Comparison of ENCODE assay signal across 14 cellular contexts in genomic region chr5:140143521-140144258, GRCh38. TPM values are rescaled to one million over a fixed set of nuclear protein-coding genes. Genes with fewer than 3 reads are reported as not detected.
DNase-seq lines count a peak whose midpoint lies in the region; ATAC-seq, FAIRE-seq and TF ChIP-seq lines count a peak whose summit lies in the region.
"Had no signal": no experiment of that assay in that cellular context is flagged by ENCODE, and none has a peak within 500 bp of the region (broad histone marks: within the 10 kb centered on the region; RNA-seq: fewer than 3 reads in every experiment).

No MANE protein-coding gene starts in this region.

- TF ChIP-seq POLR2A in GM12878 (IDR thresholded peaks at IDR 0.05; ENCODE audit: low read depth, low read length) = no peak

- H3K4me3 ChIP-seq in GM12878 = no peak overlapping the region
- H3K4me3 ChIP-seq: A549, spleen, vagina had no signal

- H4K20me1 ChIP-seq in GM12878 (ENCODE audit: control insufficient read depth, insufficient read depth) = peaks cover 4% of the 10 kb centered on the region; the same call in 1 of the 2 replicates

- H3K4me2 ChIP-seq in GM12878 (ENCODE audit: control insufficient read depth, insufficient read depth) = no peak overlapping the region
- H3K4me2 ChIP-seq: A549 had no signal

- no peaks in the 10 kb centered on the region for H3K9me3 Mint-ChIP-seq in activated T-cell treated with anti-CD3 and anti-CD28 coated beads, Interleukin-2, amount 50 U/mL, for 4 hours
- H3K9me3 Mint-ChIP-seq in activated T-cell treated with anti-CD3 and anti-CD28 coated beads, Interleukin-2, amount 50 U/mL, for 24 hours = no peaks in the 10 kb centered on the region
- H3K9me3 Mint-ChIP-seq: IgD-negative memory B cell had no signal

- TF ChIP-seq CTCF in GM12878 (IDR thresholded peaks at IDR 0.05 in 2 of 3, conservative IDR thresholded peaks at IDR 0.05 in 1 of 3; ENCODE audit: control insufficient read depth in 2 of 3, extremely low read depth in 1 of 3, insufficient read depth in 1 of 3, low read depth in 3 of 3, low read length in 3 of 3) = no peak

- no peak for FAIRE-seq in GM12878 (lab: Jason Lieb, UNC)
- FAIRE-seq: A549 had no signal

- H3K9ac ChIP-seq in GM12878 (ENCODE audit: control insufficient read depth, insufficient read depth, low read length) = no peak overlapping the region

- RAD21 ChIA-PET in GM12878 (lab: Charles Lee; ENCODE audit: unreplicated experiment) = interaction anchor here (0.7 to 2.8 kb wide), 22 partner anchors 9 to 369 kb away, joined by 3 to 64 read pairs (median 4); no protein-coding TSS in a partner anchor

- H3K36me3 Mint-ChIP-seq in activated T-cell treated with anti-CD3 and anti-CD28 coated beads, Interleukin-2, amount 50 U/mL, for 4 hours (ENCODE audit: insufficient read depth) = no peaks in the 10 kb centered on the region
- no peaks in the 10 kb centered on the region for H3K36me3 Mint-ChIP-seq in activated T-cell treated with anti-CD3 and anti-CD28 coated beads, Interleukin-2, amount 50 U/mL, for 24 hours (ENCODE audit: low read depth)

- no peak overlapping the region for H3K27ac ChIP-seq in GM12878 (ENCODE audit: control insufficient read depth, insufficient read depth)
- H3K27ac ChIP-seq: A549, HL-60, spleen, vagina had no signal

- no peak overlapping the region for H3K27ac Mint-ChIP-seq in activated T-cell treated with anti-CD3 and anti-CD28 coated beads, Interleukin-2, amount 50 U/mL, for 24 hours

- peaks cover 11% of the 10 kb centered on the region for H3K4me1 Mint-ChIP-seq in activated T-cell treated with anti-CD3 and anti-CD28 coated beads, Interleukin-2, amount 50 U/mL, for 4 hours (ENCODE audit: low read depth)
- peaks cover 22% of the 10 kb centered on the region for H3K4me1 Mint-ChIP-seq in activated T-cell treated with anti-CD3 and anti-CD28 coated beads, Interleukin-2, amount 50 U/mL, for 24 hours (ENCODE audit: low read depth)

- TF ChIP-seq RAD21 in GM12878 (IDR thresholded peaks at IDR 0.05; ENCODE audit: insufficient read depth, low read depth, low read length) = no peak

- peaks cover 6% of the 10 kb centered on the region; the same call in 1 of the 2 replicates for H3K4me1 ChIP-seq in GM12878 (ENCODE audit: control insufficient read depth, insufficient read depth, low read length)

- POLR2A ChIA-PET in GM12878 (lab: Charles Lee) = interaction anchor here (0.6 to 1.2 kb wide), 5 partner anchors 9 to 539 kb away, joined by 3 read pairs; no protein-coding TSS in a partner anchor

- intact Hi-C loops in GM12878 (cut with micrococcal nuclease; ENCODE audit: unreplicated experiment) = loop anchor here (1.0 to 2.0 kb wide), 2 partner anchors 27 to 68 kb away; no protein-coding TSS in a partner anchor

- no peaks in the 10 kb centered on the region for H3K9me3 ChIP-seq in GM12878 (replicated peaks; ENCODE audit: control insufficient read depth, insufficient read depth, low read length)
- H3K9me3 ChIP-seq: A549, spleen, vagina had no signal

- 68% methylated on average over 3 of the region's 3 CpGs for WGBS in GM12878 (ENCODE audit: insufficient coverage, insufficient replicate concordance, low lambda C conversion rate, missing lambda C conversion rate)

- SMC1A ChIA-PET in GM12878 (lab: Charles Lee; ENCODE audit: uncharacterized antibody, unreplicated experiment) = interaction anchor here (0.8 to 4.6 kb wide), 18 partner anchors 8 to 174 kb away, joined by 3 to 66 read pairs (median 5); no protein-coding TSS in a partner anchor

- BruUV-seq in GM12878 (replicated peaks; lab: Mats Ljungman, UMichigan) = no TSS peak

- no peaks in the 10 kb centered on the region for H3K36me3 ChIP-seq in GM12878 (ENCODE audit: control insufficient read depth in 2 of 2, insufficient read depth in 2 of 2, low read length in 1 of 2)
- H3K36me3 ChIP-seq: spleen, vagina had no signal

- DNase-seq in activated T-cell treated with anti-CD3 and anti-CD28 coated beads, Interleukin-2, amount 50 U/mL, for 4 hours = no peak
- DNase-seq in activated T-cell treated with anti-CD3 and anti-CD28 coated beads, Interleukin-2, amount 50 U/mL, for 24 hours = no peak
- DNase-seq in GM12878 (ENCODE audit: low read depth, low spot score) = no peak
- peak; percentile 39 for DNase-seq in retina
- no peak for DNase-seq in HK-2 (ENCODE audit: unreplicated experiment)
- no peak for DNase-seq in Kasumi-1 (lab: John Stamatoyannopoulos, UW)
- DNase-seq in amygdala (lab: John Stamatoyannopoulos, UW) = no peak
- DNase-seq: NCI-H187 treated with DMSO at 0.1 percent for 48 hours had no signal

- peaks cover 6% of the 10 kb centered on the region in 2 experiments; a peak in 3 of 4 replicates for H3K27me3 ChIP-seq in GM12878 (replicated peaks in 1 of 2; ENCODE audit: control insufficient read depth in 2 of 2, insufficient read depth in 2 of 2, low read length in 1 of 2)
- H3K27me3 ChIP-seq: vagina had no signal

- peaks cover 20% of the 10 kb centered on the region for H3K27me3 Mint-ChIP-seq in activated T-cell treated with anti-CD3 and anti-CD28 coated beads, Interleukin-2, amount 50 U/mL, for 4 hours (ENCODE audit: low read depth)
- H3K27me3 Mint-ChIP-seq in activated T-cell treated with anti-CD3 and anti-CD28 coated beads, Interleukin-2, amount 50 U/mL, for 24 hours = peaks cover 25% of the 10 kb centered on the region

- CTCF ChIA-PET in GM12878 (lab: Yijun Ruan, JAX) = interaction anchor here (0.6 to 19.8 kb wide), 42 partner anchors 10 to 426 kb away, joined by 3 to 353 read pairs (median 4); partner anchors contain the start of genes NRG2 and PURA

- in situ Hi-C loops in GM12878 (cut with MboI) = no loop called here

- H3K79me2 ChIP-seq in GM12878 (ENCODE audit: control insufficient read depth, insufficient read depth, low read length) = no peaks in the 10 kb centered on the region

- no peak for TF ChIP-seq EP300 in GM12878 (IDR thresholded peaks at IDR 0.05; ENCODE audit: borderline replicate concordance in 1 of 2, control insufficient read depth in 1 of 2, low read depth in 2 of 2, low read length in 2 of 2)

- H3K4me3 Mint-ChIP-seq in activated T-cell treated with anti-CD3 and anti-CD28 coated beads, Interleukin-2, amount 50 U/mL, for 4 hours = no peak overlapping the region
- no peak overlapping the region for H3K4me3 Mint-ChIP-seq in activated T-cell treated with anti-CD3 and anti-CD28 coated beads, Interleukin-2, amount 50 U/mL, for 24 hours

- no peak overlapping the region for H2AFZ ChIP-seq in GM12878 (ENCODE audit: control insufficient read depth, low read depth, low read length)

- peak; percentile 6 to 16 for ATAC-seq in activated T-cell treated with anti-CD3 and anti-CD28 coated beads, Interleukin-2, amount 50 U/mL, for 4 hours
- ATAC-seq in HG02678 (IDR thresholded peaks at IDR 0.05; ENCODE audit: unreplicated experiment) (peak; percentile 7), GM12878 (peak; percentile 7)

RNA-seq across cellular contexts. Expression of gene IGIP, which starts 18.0 kb away (rescaled TPM):
- 1 to 10 TPM; 1.0 to 1.8 (median 1.5) TPM for total RNA-seq in activated T-cell treated with anti-CD3 and anti-CD28 coated beads, Interleukin-2, amount 50 U/mL, for 4 hours
- 5.8 and 6.6 TPM in 2 replicates for total RNA-seq in GM12878 (2013; cell fraction: nucleolus; rRNA removed)
- total RNA-seq in GM12878 (2014; rRNA removed) (2.4 and 2.7 TPM in 2 replicates), GM12878 (2014; rRNA removed; fragmentation: Illumina TruSeq; extraction: Trizol) (2.5 and 3.4 TPM in 2 replicates), GM12878 (2021) (2.7 and 3.1 TPM in 2 replicates)
- 1.1 TPM for polyA plus RNA-seq in GM12878 (2011; ENCODE audit: low read depth)
- polyA plus RNA-seq in GM12878 (2011; rRNA removed) (2.7 and 3.7 TPM in 2 replicates), GM12878 (2014; fragmentation: Illumina TruSeq; extraction: Trizol) (3.3 and 3.6 TPM in 2 replicates), GM12878 (2014; fragmentation: Nextera tagmentation; extraction: Ambion mirVana) (1 to 10 TPM in 1 of 2 experiments, under 1 TPM in 1; 0.58 to 1.2 TPM), GM12878 (2014; rRNA removed) (1.4 TPM in 2 replicates), GM12878 (2016; fragmentation: Nextera tagmentation; extraction: Ambion mirVana) (under 1 TPM; 0.64 to 0.72 TPM)
- polyA plus RNA-seq in GM12878 (2011; cell fraction: cytosol; rRNA removed) = 0.84 and 0.94 TPM in 2 replicates
- polyA plus RNA-seq in GM12878 (2011; cell fraction: nucleus; rRNA removed) = 3.7 and 4.6 TPM in 2 replicates
- 1.1 and 2.9 TPM in 2 replicates for polyA plus RNA-seq in GM12878 (2012)
- 1.8 and 2.5 TPM in 2 replicates for polyA minus RNA-seq in GM12878 (2011; rRNA and poly(A)+ RNA removed)
- 0.53 and 0.73 TPM in 2 replicates for polyA minus RNA-seq in GM12878 (2011; cell fraction: cytosol; rRNA and poly(A)+ RNA removed)
- polyA minus RNA-seq in GM12878 (2011; cell fraction: nucleus; rRNA and poly(A)+ RNA removed) = 2.5 and 4.2 TPM in 2 replicates

RNA-seq across cellular contexts. Expression of gene PURA, which starts 29.8 kb away (rescaled TPM):
- 1 to 10 TPM; 9.8 to 9.9 (median 9.8) TPM for total RNA-seq in activated T-cell treated with anti-CD3 and anti-CD28 coated beads, Interleukin-2, amount 50 U/mL, for 4 hours
- total RNA-seq in GM12878 (2013; cell fraction: nucleolus; rRNA removed) = 17.7 and 18.3 TPM in 2 replicates
- total RNA-seq in GM12878 (2014; rRNA removed) (11.7 and 11.9 TPM in 2 replicates), GM12878 (2014; rRNA removed; fragmentation: Illumina TruSeq; extraction: Trizol) (6.3 and 6.9 TPM in 2 replicates), GM12878 (2021) (11.8 TPM in 2 replicates)
- 0.76 TPM for polyA plus RNA-seq in GM12878 (2011; ENCODE audit: low read depth)
- polyA plus RNA-seq in GM12878 (2011; rRNA removed) (4.9 and 6.8 TPM in 2 replicates), GM12878 (2014; fragmentation: Illumina TruSeq; extraction: Trizol) (6.7 and 7.8 TPM in 2 replicates), GM12878 (2014; fragmentation: Nextera tagmentation; extraction: Ambion mirVana) (1 to 10 TPM; 3.7 to 4.1 TPM), GM12878 (2014; rRNA removed) (5.9 and 7.5 TPM in 2 replicates), GM12878 (2016; fragmentation: Nextera tagmentation; extraction: Ambion mirVana) (1 to 10 TPM; 3.3 to 5.6 TPM)
- polyA plus RNA-seq in GM12878 (2011; cell fraction: cytosol; rRNA removed) = 2.0 and 2.1 TPM in 2 replicates
- 4.1 and 5.4 TPM in 2 replicates for polyA plus RNA-seq in GM12878 (2011; cell fraction: nucleus; rRNA removed)
- 2.4 and 4.8 TPM in 2 replicates for polyA plus RNA-seq in GM12878 (2012)
- 4.6 and 4.9 TPM in 2 replicates for polyA minus RNA-seq in GM12878 (2011; rRNA and poly(A)+ RNA removed)
- 3.6 and 4.1 TPM in 2 replicates for polyA minus RNA-seq in GM12878 (2011; cell fraction: cytosol; rRNA and poly(A)+ RNA removed)
- 7.7 and 13.3 TPM in 2 replicates for polyA minus RNA-seq in GM12878 (2011; cell fraction: nucleus; rRNA and poly(A)+ RNA removed)

RNA-seq across cellular contexts. Expression of gene CYSTM1, which starts 31.3 kb away (rescaled TPM):
- 10 to 100 TPM; 16.4 to 20.0 (median 17.6) TPM for total RNA-seq in activated T-cell treated with anti-CD3 and anti-CD28 coated beads, Interleukin-2, amount 50 U/mL, for 4 hours
- total RNA-seq in GM12878 (2013; cell fraction: nucleolus; rRNA removed) = 34.5 and 44.8 TPM in 2 replicates
- total RNA-seq in GM12878 (2014; rRNA removed) = 97.8 and 105 TPM in 2 replicates
- 81.4 and 90.2 TPM in 2 replicates for total RNA-seq in GM12878 (2014; rRNA removed; fragmentation: Illumina TruSeq; extraction: Trizol)
- 52.7 and 59.8 TPM in 2 replicates for total RNA-seq in GM12878 (2021)
- 17.8 TPM for polyA plus RNA-seq in GM12878 (2011; ENCODE audit: low read depth)
- 91.3 and 120 TPM in 2 replicates for polyA plus RNA-seq in GM12878 (2011; rRNA removed)
- polyA plus RNA-seq in GM12878 (2011; cell fraction: cytosol; rRNA removed) = 134 and 170 TPM in 2 replicates
- 71.6 and 92.3 TPM in 2 replicates for polyA plus RNA-seq in GM12878 (2011; cell fraction: nucleus; rRNA removed)
- 43.8 and 51.9 TPM in 2 replicates for polyA plus RNA-seq in GM12878 (2012)
- 71.3 and 92.5 TPM in 2 replicates for polyA plus RNA-seq in GM12878 (2014; fragmentation: Illumina TruSeq; extraction: Trizol)
- polyA plus RNA-seq in GM12878 (2014; fragmentation: Nextera tagmentation; extraction: Ambion mirVana) = 100 to 1,000 TPM; 204 to 261 TPM
- polyA plus RNA-seq in GM12878 (2014; rRNA removed) = 103 and 112 TPM in 2 replicates
- polyA plus RNA-seq in GM12878 (2016; fragmentation: Nextera tagmentation; extraction: Ambion mirVana) = 10 to 100 TPM; 67.5 to 85.4 TPM
- 41.5 and 88.5 TPM in 2 replicates for polyA minus RNA-seq in GM12878 (2011; rRNA and poly(A)+ RNA removed)
- polyA minus RNA-seq in GM12878 (2011; cell fraction: cytosol; rRNA and poly(A)+ RNA removed) = 33.9 and 36.2 TPM in 2 replicates
- 27.4 and 35.2 TPM in 2 replicates for polyA minus RNA-seq in GM12878 (2011; cell fraction: nucleus; rRNA and poly(A)+ RNA removed)
